ENCODE assay signal across 23 cellular contexts in genomic region chr13:32262619-32263018, GRCh38. TPM values are rescaled to one million over a fixed set of nuclear protein-coding genes. Genes with fewer than 3 reads are reported as not detected.
"Had no signal": no experiment of that assay in that cellular context is flagged by ENCODE, and none has a peak within 500 bp of the region (broad histone marks: within the 10 kb centered on the region; RNA-seq: fewer than 3 reads in every experiment).

No MANE protein-coding gene starts in this region.

- H3K4me3 ChIP-seq: adrenal gland, colonic mucosa, skin epidermis, suprapubic skin had no signal

- H3K4me1 Mint-ChIP-seq: activated CD4-positive, alpha-beta T cell treated with anti-CD3 and anti-CD28 coated beads for 36 hours; activated naive CD4-positive, alpha-beta T cell treated with anti-CD3 and anti-CD28 coated beads, Interleukin-2, amount 50 U/mL, for 24 hours; naive B cell had no signal

- H3K27ac ChIP-seq: adrenal gland, foreskin keratinocyte, parathyroid adenoma, suprapubic skin had no signal

- H3K9me3 Mint-ChIP-seq: activated naive CD4-positive, alpha-beta T cell treated with anti-CD3 and anti-CD28 coated beads, Interleukin-2, amount 50 U/mL, for 24 hours; naive B cell; type B pancreatic cell had no signal

- ATAC-seq: activated CD4-positive, alpha-beta T cell treated with anti-CD3 and anti-CD28 coated beads for 36 hours; activated CD8-positive, alpha-beta T cell treated with anti-CD3 and anti-CD28 coated beads, Interleukin-2, amount 10 ng/mL, durations not matched to agents 7 days and 5 days; left cardiac atrium; T-helper 17 cell had no signal

- H3K9me3 ChIP-seq: adrenal gland, colonic mucosa, suprapubic skin had no signal

- H3K4me1 ChIP-seq: adrenal gland, colonic mucosa, parathyroid adenoma had no signal

- H3K27me3 Mint-ChIP-seq: activated CD4-positive, alpha-beta T cell treated with anti-CD3 and anti-CD28 coated beads for 36 hours; activated naive CD4-positive, alpha-beta T cell treated with anti-CD3 and anti-CD28 coated beads, Interleukin-2, amount 50 U/mL, for 24 hours; naive B cell; T-helper 17 cell; type B pancreatic cell had no signal

- H3K79me2 ChIP-seq: parathyroid adenoma had no signal

- H3K36me3 ChIP-seq: adrenal gland, colonic mucosa had no signal

- H3K9ac ChIP-seq: parathyroid adenoma had no signal

- DNase-seq: activated CD4-positive, alpha-beta T cell treated with anti-CD3 and anti-CD28 coated beads for 36 hours; activated CD8-positive, alpha-beta memory T cell treated with anti-CD3 and anti-CD28 coated beads, Interleukin-2, amount 50 U/mL, for 4 hours; activated CD8-positive, alpha-beta T cell treated with anti-CD3 and anti-CD28 coated beads, Interleukin-2, amount 10 ng/mL, durations not matched to agents 7 days and 5 days; activated effector memory CD4-positive, alpha-beta T cell treated with anti-CD3 and anti-CD28 coated beads, Interleukin-2, amount 50 U/mL, for 16 hours; activated T-cell treated with anti-CD3 and anti-CD28 coated beads, Interleukin-2, amount 50 U/mL, for 48 hours; adrenal gland; central memory CD4-positive, alpha-beta T cell; colonic mucosa; effector CD4-positive, alpha-beta T cell; foreskin keratinocyte; left cardiac atrium; naive B cell; retina; stimulated activated CD4-positive, alpha-beta T cell treated with anti-CD3 and anti-CD28 coated beads, Interleukin-4, amount 100 ng/mL, for 4 hours; stimulated activated CD8-positive, alpha-beta memory T cell treated with anti-CD3 and anti-CD28 coated beads, Interleukin-4, amount 100 ng/mL, for 48 hours; stimulated activated naive CD4-positive, alpha-beta T cell treated with Interleukin-2 at 50 U/mL for 16 hours; T-helper 17 cell had no signal

- H3K4me3 Mint-ChIP-seq: activated CD4-positive, alpha-beta T cell treated with anti-CD3 and anti-CD28 coated beads for 36 hours; activated CD8-positive, alpha-beta T cell treated with anti-CD3 and anti-CD28 coated beads, Interleukin-2, amount 10 ng/mL, durations not matched to agents 7 days and 5 days; activated naive CD4-positive, alpha-beta T cell treated with anti-CD3 and anti-CD28 coated beads, Interleukin-2, amount 50 U/mL, for 24 hours; naive B cell; T-helper 17 cell; type B pancreatic cell had no signal

- H3K27ac Mint-ChIP-seq: activated CD4-positive, alpha-beta T cell treated with anti-CD3 and anti-CD28 coated beads for 36 hours; activated CD8-positive, alpha-beta T cell treated with anti-CD3 and anti-CD28 coated beads, Interleukin-2, amount 10 ng/mL, durations not matched to agents 7 days and 5 days; activated naive CD4-positive, alpha-beta T cell treated with anti-CD3 and anti-CD28 coated beads, Interleukin-2, amount 50 U/mL, for 24 hours; naive B cell; T-helper 17 cell; type B pancreatic cell had no signal

- H3K27me3 ChIP-seq: adrenal gland, colonic mucosa, foreskin keratinocyte, suprapubic skin had no signal

- H2AFZ ChIP-seq: parathyroid adenoma had no signal

- H3K36me3 Mint-ChIP-seq: activated naive CD4-positive, alpha-beta T cell treated with anti-CD3 and anti-CD28 coated beads, Interleukin-2, amount 50 U/mL, for 24 hours; naive B cell had no signal

RNA-seq across cellular contexts. Expression of gene ZAR1L, which starts 52.5 kb away (rescaled TPM):
- total RNA-seq: activated CD4-positive, alpha-beta T cell treated with anti-CD3 and anti-CD28 coated beads for 36 hours; activated CD8-positive, alpha-beta T cell treated with anti-CD3 and anti-CD28 coated beads, Interleukin-2, amount 10 ng/mL, durations not matched to agents 7 days and 5 days; adrenal gland; colonic mucosa; foreskin keratinocyte; left cardiac atrium; mononuclear cell; suprapubic skin; T-helper 17 cell had no signal
- polyA plus RNA-seq: adrenal gland, foreskin keratinocyte had no signal
